Comparison of ENCODE assay signal across 9 cellular contexts in the genomic region with DNA sequence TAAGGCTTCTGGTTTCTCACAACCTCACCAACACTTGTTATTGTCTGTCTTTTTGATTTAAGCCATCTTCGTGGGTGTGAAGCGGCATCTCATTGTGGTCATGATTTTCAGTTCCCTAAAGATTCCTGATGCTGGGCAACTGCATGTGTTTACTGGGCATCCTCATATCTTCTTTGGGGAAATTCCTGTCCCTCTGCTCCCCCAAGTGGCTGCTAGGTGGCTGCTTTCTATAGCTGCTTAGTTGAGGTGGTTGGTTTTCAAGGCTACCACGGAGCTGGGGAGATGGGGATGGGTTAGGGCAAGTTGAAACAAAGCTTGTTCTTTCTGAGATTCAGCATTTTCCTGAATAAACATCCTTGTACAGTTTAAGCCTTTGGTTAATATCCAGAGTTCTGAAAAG.
A peak's percentile ranks its signal among the peaks of the same experiment; 100 is the strongest.
DNase-seq lines count a peak whose midpoint lies in the region; ATAC-seq and TF ChIP-seq lines count a peak whose summit lies in the region.
"Had no signal": no experiment of that assay in that cellular context is flagged by ENCODE, and none has a peak within 500 bp of the region (broad histone marks: within the 10 kb centered on the region; RNA-seq: fewer than 3 reads in every experiment).

No MANE protein-coding gene starts in this region.

- H2AFZ ChIP-seq in GM23338: no peak overlapping the region

- H3K4me1 Mint-ChIP-seq in Caco-2 (ENCODE audit: low read depth, unreplicated experiment) (peaks cover 26% of the 10 kb centered on the region), GM23338 (peaks cover 6% of the 10 kb centered on the region)
- no peaks in the 10 kb centered on the region for H3K4me1 Mint-ChIP-seq in activated naive CD8-positive, alpha-beta T cell treated with anti-CD3 and anti-CD28 coated beads for 36 hours

- H3F3A ChIP-seq in GM23338 (replicated peaks; ENCODE audit: low read depth): no peaks in the 10 kb centered on the region

- H3K4me2 ChIP-seq in GM23338: no peak overlapping the region

- H3K9ac ChIP-seq in adipocyte (ENCODE audit: low read length): no peak overlapping the region

- H3K27me3 Mint-ChIP-seq in Caco-2 (ENCODE audit: insufficient read depth, unreplicated experiment) (no peaks in the 10 kb centered on the region), GM23338 (ENCODE audit: insufficient read depth, low read depth, poor library complexity) (peaks cover 2% of the 10 kb centered on the region)
- H3K27me3 Mint-ChIP-seq in activated naive CD8-positive, alpha-beta T cell treated with anti-CD3 and anti-CD28 coated beads for 36 hours: no peaks in the 10 kb centered on the region

- no peaks in the 10 kb centered on the region for H3K9me3 Mint-ChIP-seq in Caco-2 (ENCODE audit: unreplicated experiment)
- H3K9me3 Mint-ChIP-seq in GM23338: no peaks in the 10 kb centered on the region
- no peaks in the 10 kb centered on the region for H3K9me3 Mint-ChIP-seq in activated naive CD8-positive, alpha-beta T cell treated with anti-CD3 and anti-CD28 coated beads for 36 hours

- peak; percentile 85 for ATAC-seq in GM23338

- POLR2A ChIA-PET in Caco-2 (lab: Charles Lee): no interaction called here

- CTCF ChIA-PET in Caco-2 (lab: Charles Lee): interaction anchor here (0.6 to 2.8 kb wide), 13 partner anchors 26 to 471 kb away, joined by 3 to 30 read pairs (median 3); no protein-coding TSS in a partner anchor

- peaks cover 18% of the 10 kb centered on the region for H3K4me1 ChIP-seq in Caco-2
- 0 out of 2 replicates have a peak, but pooled peaks cover 3% of the 10 kb centered on the region for H3K4me1 ChIP-seq in GM23338 (ENCODE audit: insufficient read depth)
- H3K4me1 ChIP-seq in adipocyte (ENCODE audit: control insufficient read depth, insufficient read depth, low read length): no peaks in the 10 kb centered on the region

- H3K36me3 ChIP-seq in Caco-2 (ENCODE audit: control insufficient read depth, insufficient read depth, low read length) (no peaks in the 10 kb centered on the region), GM23338 (ENCODE audit: insufficient read depth) (no peaks in the 10 kb centered on the region), adipocyte (ENCODE audit: control insufficient read depth, insufficient read depth, low read length, severe bottlenecking) (no peaks in the 10 kb centered on the region)

- H3K79me2 ChIP-seq in GM23338 (replicated peaks; ENCODE audit: insufficient read depth): no peaks in the 10 kb centered on the region

- TF ChIP-seq CTCF in Caco-2 (IDR thresholded peaks at IDR 0.05; ENCODE audit: insufficient read depth in 1 of 2, low read depth in 1 of 2, low read length in 1 of 2, severe bottlenecking in 1 of 2, unreplicated experiment in 1 of 2) (peak; percentile 45 to 90), GM23338 (conservative IDR thresholded peaks at IDR 0.05; ENCODE audit: low read depth in 2 of 2) (peak; percentile 52 to 70)

- H4K20me1 ChIP-seq in GM23338 (replicated peaks; ENCODE audit: insufficient read depth): no peaks in the 10 kb centered on the region

- H3K4me3 Mint-ChIP-seq in Caco-2 (ENCODE audit: unreplicated experiment): no peak overlapping the region
- no peak overlapping the region for H3K4me3 Mint-ChIP-seq in GM23338
- no peak overlapping the region for H3K4me3 Mint-ChIP-seq in activated naive CD8-positive, alpha-beta T cell treated with anti-CD3 and anti-CD28 coated beads for 36 hours

- no TSS peak for BruUV-seq in Caco-2 (replicated peaks; lab: Mats Ljungman, UMichigan)

- H3K27me3 ChIP-seq in Caco-2 (replicated peaks; ENCODE audit: control insufficient read depth, insufficient read depth, low read length) (no peaks in the 10 kb centered on the region), GM23338 (ENCODE audit: insufficient read depth) (no peaks in the 10 kb centered on the region), adipocyte (replicated peaks; ENCODE audit: control insufficient read depth, insufficient read depth, low read length) (peaks cover 45% of the 10 kb centered on the region)

- H3K9me3 ChIP-seq in Caco-2 (no peaks in the 10 kb centered on the region), adipocyte (ENCODE audit: control insufficient read depth, low read length) (no peaks in the 10 kb centered on the region)

- no peak overlapping the region for H3K27ac ChIP-seq in GM23338 (ENCODE audit: low read depth)

- intact Hi-C loops in Caco-2 (cut with micrococcal nuclease; ENCODE audit: unreplicated experiment): loop anchor here (1.0 kb wide), 3 partner anchors 335 to 432 kb away; no protein-coding TSS in a partner anchor

- H3K4me3 ChIP-seq in Caco-2 (ENCODE audit: low read depth, low read length) (no peak overlapping the region), GM23338 (no peak overlapping the region), adipocyte (ENCODE audit: low read length) (no peak overlapping the region)

- H3K9me2 ChIP-seq in GM23338 (ENCODE audit: insufficient read depth): peaks cover 7% of the 10 kb centered on the region; the same call in 1 of the 2 replicates

- H3K36me3 Mint-ChIP-seq in Caco-2 (ENCODE audit: insufficient read depth, unreplicated experiment) (no peaks in the 10 kb centered on the region), GM23338 (ENCODE audit: low read depth) (no peaks in the 10 kb centered on the region)
- no peaks in the 10 kb centered on the region for H3K36me3 Mint-ChIP-seq in activated naive CD8-positive, alpha-beta T cell treated with anti-CD3 and anti-CD28 coated beads for 36 hours

- H3K27ac Mint-ChIP-seq in Caco-2 (ENCODE audit: unreplicated experiment): no peak overlapping the region
- no peak overlapping the region; the same call in 1 of the 2 replicates for H3K27ac Mint-ChIP-seq in GM23338
- no peak overlapping the region for H3K27ac Mint-ChIP-seq in activated naive CD8-positive, alpha-beta T cell treated with anti-CD3 and anti-CD28 coated beads for 36 hours

- DNase-seq in Caco-2 (peak; percentile 67), GM23338 (ENCODE audit: low spot score) (peak; percentile 53), adipocyte (ENCODE audit: low read depth) (peak; percentile 15), iris pigment epithelial cell (ENCODE audit: low read depth) (peak; percentile 34), NCI-H128 (lab: John Stamatoyannopoulos, UW; ENCODE audit: unreplicated experiment) (no peak), NCI-H1417 (lab: John Stamatoyannopoulos, UW) (no peak)
- DNase-seq in activated CD4-positive, alpha-beta T cell treated with anti-CD3 and anti-CD28 coated beads for 4 hours: no peak
- DNase-seq in activated naive CD8-positive, alpha-beta T cell treated with anti-CD3 and anti-CD28 coated beads for 36 hours: no peak
- DNase-seq: activated T-cell treated with anti-CD3 and anti-CD28 coated beads, Interleukin-2, amount 50 U/mL, for 48 hours had no signal

TF ChIP-seq in GM23338, 12 proteins besides CTCF, POLR2A, EP300 and RAD21 (continues in another document):
- no peak for TF ChIP-seq ZNF331 (CRISPR knock-in tag; IDR thresholded peaks at IDR 0.05; ENCODE audit: low read depth)
- no peak for TF ChIP-seq JUNB (IDR thresholded peaks at IDR 0.05; ENCODE audit: unreplicated experiment)
- no peak for TF ChIP-seq EZH2 (IDR thresholded peaks at IDR 0.05; ENCODE audit: low read depth, unreplicated experiment)
- TF ChIP-seq, protein P1, sequence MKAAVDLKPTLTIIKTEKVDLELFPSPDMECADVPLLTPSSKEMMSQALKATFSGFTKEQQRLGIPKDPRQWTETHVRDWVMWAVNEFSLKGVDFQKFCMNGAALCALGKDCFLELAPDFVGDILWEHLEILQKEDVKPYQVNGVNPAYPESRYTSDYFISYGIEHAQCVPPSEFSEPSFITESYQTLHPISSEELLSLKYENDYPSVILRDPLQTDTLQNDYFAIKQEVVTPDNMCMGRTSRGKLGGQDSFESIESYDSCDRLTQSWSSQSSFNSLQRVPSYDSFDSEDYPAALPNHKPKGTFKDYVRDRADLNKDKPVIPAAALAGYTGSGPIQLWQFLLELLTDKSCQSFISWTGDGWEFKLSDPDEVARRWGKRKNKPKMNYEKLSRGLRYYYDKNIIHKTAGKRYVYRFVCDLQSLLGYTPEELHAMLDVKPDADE (IDR thresholded peaks at IDR 0.05): no peak
- no peak for TF ChIP-seq POLR2AphosphoS5 (IDR thresholded peaks at IDR 0.05; ENCODE audit: low read depth)
- TF ChIP-seq, protein P2, sequence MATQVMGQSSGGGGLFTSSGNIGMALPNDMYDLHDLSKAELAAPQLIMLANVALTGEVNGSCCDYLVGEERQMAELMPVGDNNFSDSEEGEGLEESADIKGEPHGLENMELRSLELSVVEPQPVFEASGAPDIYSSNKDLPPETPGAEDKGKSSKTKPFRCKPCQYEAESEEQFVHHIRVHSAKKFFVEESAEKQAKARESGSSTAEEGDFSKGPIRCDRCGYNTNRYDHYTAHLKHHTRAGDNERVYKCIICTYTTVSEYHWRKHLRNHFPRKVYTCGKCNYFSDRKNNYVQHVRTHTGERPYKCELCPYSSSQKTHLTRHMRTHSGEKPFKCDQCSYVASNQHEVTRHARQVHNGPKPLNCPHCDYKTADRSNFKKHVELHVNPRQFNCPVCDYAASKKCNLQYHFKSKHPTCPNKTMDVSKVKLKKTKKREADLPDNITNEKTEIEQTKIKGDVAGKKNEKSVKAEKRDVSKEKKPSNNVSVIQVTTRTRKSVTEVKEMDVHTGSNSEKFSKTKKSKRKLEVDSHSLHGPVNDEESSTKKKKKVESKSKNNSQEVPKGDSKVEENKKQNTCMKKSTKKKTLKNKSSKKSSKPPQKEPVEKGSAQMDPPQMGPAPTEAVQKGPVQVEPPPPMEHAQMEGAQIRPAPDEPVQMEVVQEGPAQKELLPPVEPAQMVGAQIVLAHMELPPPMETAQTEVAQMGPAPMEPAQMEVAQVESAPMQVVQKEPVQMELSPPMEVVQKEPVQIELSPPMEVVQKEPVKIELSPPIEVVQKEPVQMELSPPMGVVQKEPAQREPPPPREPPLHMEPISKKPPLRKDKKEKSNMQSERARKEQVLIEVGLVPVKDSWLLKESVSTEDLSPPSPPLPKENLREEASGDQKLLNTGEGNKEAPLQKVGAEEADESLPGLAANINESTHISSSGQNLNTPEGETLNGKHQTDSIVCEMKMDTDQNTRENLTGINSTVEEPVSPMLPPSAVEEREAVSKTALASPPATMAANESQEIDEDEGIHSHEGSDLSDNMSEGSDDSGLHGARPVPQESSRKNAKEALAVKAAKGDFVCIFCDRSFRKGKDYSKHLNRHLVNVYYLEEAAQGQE (IDR thresholded peaks at IDR 0.05; ENCODE audit: unreplicated experiment): no peak
- TF ChIP-seq ZNF114 (CRISPR knock-in tag; IDR thresholded peaks at IDR 0.05): no peak
- TF ChIP-seq STAT1 (IDR thresholded peaks at IDR 0.05; ENCODE audit: unreplicated experiment): no peak
- TF ChIP-seq EZH2phosphoT487 (IDR thresholded peaks at IDR 0.05; ENCODE audit: unreplicated experiment): no peak
- no peak for TF ChIP-seq CREB1 (CRISPR knock-in tag; IDR thresholded peaks at IDR 0.05; ENCODE audit: low read depth)
- TF ChIP-seq NANOG (IDR thresholded peaks at IDR 0.05; ENCODE audit: borderline replicate concordance): no peak

Comparison
In these comparisons a context has a peak if more than half of its experiments do, and no peak if none do; other contexts are left out.
1. DNase-seq: peak in Caco-2 (2 of 2), GM23338 (single experiment), adipocyte (single experiment) and iris pigment epithelial cell (single experiment); none in NCI-H128 (single experiment), activated CD4-positive, alpha-beta T cell treated with anti-CD3 and anti-CD28 coated beads for 4 hours (0 of 2), activated naive CD8-positive, alpha-beta T cell treated with anti-CD3 and anti-CD28 coated beads for 36 hours (single experiment) and NCI-H1417 (0 of 3).